ENCODE assay signal across 1 cellular context in genomic region chr16:67264277-67264676, GRCh38.
TF ChIP-seq lines count a peak whose summit lies in the region.

No MANE protein-coding gene starts in this region.

TF ChIP-seq in WTC11, 78 proteins besides CTCF, POLR2A, EP300 and RAD21 (continued from another document):
- no peak for TF ChIP-seq ZNF281 (CRISPR knock-in tag; IDR thresholded peaks at IDR 0.05)
- no peak for TF ChIP-seq ZNF396 (CRISPR knock-in tag; IDR thresholded peaks at IDR 0.05; ENCODE audit: borderline replicate concordance)
- TF ChIP-seq GRHL2 (CRISPR knock-in tag; IDR thresholded peaks at IDR 0.05; ENCODE audit: insufficient replicate concordance, severe bottlenecking) = no peak
- TF ChIP-seq ATF3 (CRISPR knock-in tag; conservative IDR thresholded peaks at IDR 0.05) = no peak
